1 cellular context compared by ENCODE assay signal in the genomic region with DNA sequence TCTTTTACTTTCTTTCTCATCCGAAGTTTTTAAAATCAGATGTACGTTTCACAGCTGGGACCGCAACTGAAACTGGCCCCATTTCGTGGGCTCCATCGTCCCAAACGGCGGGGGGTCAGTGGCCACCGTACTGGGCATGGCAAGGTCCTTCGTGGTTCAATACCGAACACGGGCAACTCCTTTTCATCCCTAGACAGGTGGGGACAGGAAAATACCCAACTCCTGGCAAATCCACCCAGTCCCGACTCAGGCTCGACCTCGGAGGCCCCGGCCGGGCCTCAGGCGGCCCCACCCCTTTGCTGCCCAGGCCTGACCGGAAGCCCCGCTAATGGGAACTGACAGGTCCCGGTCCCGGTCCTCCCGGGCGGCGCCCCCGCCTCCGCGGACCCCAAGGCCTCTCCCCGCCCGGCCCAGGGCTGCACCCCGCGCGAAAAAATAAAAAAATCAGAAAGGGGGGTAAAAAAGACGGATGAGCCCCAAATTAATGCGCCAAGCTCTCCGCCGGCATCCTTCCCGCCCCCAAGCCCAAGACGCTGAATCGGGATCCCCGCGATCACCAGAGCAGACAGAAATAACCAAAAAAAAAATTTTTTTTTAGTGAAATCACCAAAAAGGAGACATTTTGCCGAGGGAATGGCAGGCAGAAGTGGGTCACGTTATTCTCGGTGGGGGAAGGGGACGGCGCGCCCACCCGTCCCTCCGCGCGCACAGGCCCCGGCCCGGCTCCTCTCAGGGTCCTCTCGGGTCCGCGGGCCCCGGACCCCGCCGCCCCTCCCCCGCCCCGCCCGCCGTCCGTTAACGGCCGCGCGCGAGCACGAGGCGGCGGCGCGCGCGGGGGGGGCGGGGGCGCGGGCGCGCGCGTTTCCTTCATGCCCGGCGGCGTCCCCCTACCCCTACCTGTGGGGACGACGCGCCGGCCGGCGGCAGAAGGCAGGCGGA.
A peak's percentile ranks its signal among the peaks of the same experiment; 100 is the strongest.
TF ChIP-seq lines count a peak whose summit lies in the region.

No MANE protein-coding gene starts in this region.

TF ChIP-seq in HepG2, 621 proteins besides CTCF, POLR2A, EP300 and RAD21 (continued from another document and continues in another):
- TF ChIP-seq, protein P1, sequence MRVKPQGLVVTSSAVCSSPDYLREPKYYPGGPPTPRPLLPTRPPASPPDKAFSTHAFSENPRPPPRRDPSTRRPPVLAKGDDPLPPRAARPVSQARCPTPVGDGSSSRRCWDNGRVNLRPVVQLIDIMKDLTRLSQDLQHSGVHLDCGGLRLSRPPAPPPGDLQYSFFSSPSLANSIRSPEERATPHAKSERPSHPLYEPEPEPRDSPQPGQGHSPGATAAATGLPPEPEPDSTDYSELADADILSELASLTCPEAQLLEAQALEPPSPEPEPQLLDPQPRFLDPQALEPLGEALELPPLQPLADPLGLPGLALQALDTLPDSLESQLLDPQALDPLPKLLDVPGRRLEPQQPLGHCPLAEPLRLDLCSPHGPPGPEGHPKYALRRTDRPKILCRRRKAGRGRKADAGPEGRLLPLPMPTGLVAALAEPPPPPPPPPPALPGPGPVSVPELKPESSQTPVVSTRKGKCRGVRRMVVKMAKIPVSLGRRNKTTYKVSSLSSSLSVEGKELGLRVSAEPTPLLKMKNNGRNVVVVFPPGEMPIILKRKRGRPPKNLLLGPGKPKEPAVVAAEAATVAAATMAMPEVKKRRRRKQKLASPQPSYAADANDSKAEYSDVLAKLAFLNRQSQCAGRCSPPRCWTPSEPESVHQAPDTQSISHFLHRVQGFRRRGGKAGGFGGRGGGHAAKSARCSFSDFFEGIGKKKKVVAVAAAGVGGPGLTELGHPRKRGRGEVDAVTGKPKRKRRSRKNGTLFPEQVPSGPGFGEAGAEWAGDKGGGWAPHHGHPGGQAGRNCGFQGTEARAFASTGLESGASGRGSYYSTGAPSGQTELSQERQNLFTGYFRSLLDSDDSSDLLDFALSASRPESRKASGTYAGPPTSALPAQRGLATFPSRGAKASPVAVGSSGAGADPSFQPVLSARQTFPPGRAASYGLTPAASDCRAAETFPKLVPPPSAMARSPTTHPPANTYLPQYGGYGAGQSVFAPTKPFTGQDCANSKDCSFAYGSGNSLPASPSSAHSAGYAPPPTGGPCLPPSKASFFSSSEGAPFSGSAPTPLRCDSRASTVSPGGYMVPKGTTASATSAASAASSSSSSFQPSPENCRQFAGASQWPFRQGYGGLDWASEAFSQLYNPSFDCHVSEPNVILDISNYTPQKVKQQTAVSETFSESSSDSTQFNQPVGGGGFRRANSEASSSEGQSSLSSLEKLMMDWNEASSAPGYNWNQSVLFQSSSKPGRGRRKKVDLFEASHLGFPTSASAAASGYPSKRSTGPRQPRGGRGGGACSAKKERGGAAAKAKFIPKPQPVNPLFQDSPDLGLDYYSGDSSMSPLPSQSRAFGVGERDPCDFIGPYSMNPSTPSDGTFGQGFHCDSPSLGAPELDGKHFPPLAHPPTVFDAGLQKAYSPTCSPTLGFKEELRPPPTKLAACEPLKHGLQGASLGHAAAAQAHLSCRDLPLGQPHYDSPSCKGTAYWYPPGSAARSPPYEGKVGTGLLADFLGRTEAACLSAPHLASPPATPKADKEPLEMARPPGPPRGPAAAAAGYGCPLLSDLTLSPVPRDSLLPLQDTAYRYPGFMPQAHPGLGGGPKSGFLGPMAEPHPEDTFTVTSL (CRISPR knock-in tag; IDR thresholded peaks at IDR 0.05; ENCODE audit: borderline replicate concordance), result no peak
- no peak for TF ChIP-seq ZNF772 (CRISPR knock-in tag; IDR thresholded peaks at IDR 0.05)
- TF ChIP-seq, protein P2, sequence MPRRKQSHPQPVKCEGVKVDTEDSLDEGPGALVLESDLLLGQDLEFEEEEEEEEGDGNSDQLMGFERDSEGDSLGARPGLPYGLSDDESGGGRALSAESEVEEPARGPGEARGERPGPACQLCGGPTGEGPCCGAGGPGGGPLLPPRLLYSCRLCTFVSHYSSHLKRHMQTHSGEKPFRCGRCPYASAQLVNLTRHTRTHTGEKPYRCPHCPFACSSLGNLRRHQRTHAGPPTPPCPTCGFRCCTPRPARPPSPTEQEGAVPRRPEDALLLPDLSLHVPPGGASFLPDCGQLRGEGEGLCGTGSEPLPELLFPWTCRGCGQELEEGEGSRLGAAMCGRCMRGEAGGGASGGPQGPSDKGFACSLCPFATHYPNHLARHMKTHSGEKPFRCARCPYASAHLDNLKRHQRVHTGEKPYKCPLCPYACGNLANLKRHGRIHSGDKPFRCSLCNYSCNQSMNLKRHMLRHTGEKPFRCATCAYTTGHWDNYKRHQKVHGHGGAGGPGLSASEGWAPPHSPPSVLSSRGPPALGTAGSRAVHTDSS (CRISPR knock-in tag; conservative IDR thresholded peaks at IDR 0.05), result peak; percentile 29; the same call in 1 of the 2 replicates
- TF ChIP-seq SOX13 (IDR thresholded peaks at IDR 0.05), result no peak
- 0 out of 4 replicates have a peak, but pooled peaks of 1 of the 2 experiments have one; percentile 14 for TF ChIP-seq SOX13 (CRISPR knock-in tag; conservative IDR thresholded peaks at IDR 0.05 in 1 of 2, IDR thresholded peaks at IDR 0.05 in 1 of 2)
- no peak for TF ChIP-seq ZBTB1 (CRISPR knock-in tag; IDR thresholded peaks at IDR 0.05; ENCODE audit: borderline replicate concordance)
- no peak for TF ChIP-seq ZNF253 (CRISPR knock-in tag; IDR thresholded peaks at IDR 0.05; ENCODE audit: borderline replicate concordance)
- TF ChIP-seq, protein P3, sequence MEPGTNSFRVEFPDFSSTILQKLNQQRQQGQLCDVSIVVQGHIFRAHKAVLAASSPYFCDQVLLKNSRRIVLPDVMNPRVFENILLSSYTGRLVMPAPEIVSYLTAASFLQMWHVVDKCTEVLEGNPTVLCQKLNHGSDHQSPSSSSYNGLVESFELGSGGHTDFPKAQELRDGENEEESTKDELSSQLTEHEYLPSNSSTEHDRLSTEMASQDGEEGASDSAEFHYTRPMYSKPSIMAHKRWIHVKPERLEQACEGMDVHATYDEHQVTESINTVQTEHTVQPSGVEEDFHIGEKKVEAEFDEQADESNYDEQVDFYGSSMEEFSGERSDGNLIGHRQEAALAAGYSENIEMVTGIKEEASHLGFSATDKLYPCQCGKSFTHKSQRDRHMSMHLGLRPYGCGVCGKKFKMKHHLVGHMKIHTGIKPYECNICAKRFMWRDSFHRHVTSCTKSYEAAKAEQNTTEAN (CRISPR knock-in tag; conservative IDR thresholded peaks at IDR 0.05), result no peak
- no peak for TF ChIP-seq ZNF644 (CRISPR knock-in tag; IDR thresholded peaks at IDR 0.05; ENCODE audit: low read depth)
- TF ChIP-seq ZNF20 (CRISPR knock-in tag; IDR thresholded peaks at IDR 0.05), result no peak
- TF ChIP-seq, protein P4, sequence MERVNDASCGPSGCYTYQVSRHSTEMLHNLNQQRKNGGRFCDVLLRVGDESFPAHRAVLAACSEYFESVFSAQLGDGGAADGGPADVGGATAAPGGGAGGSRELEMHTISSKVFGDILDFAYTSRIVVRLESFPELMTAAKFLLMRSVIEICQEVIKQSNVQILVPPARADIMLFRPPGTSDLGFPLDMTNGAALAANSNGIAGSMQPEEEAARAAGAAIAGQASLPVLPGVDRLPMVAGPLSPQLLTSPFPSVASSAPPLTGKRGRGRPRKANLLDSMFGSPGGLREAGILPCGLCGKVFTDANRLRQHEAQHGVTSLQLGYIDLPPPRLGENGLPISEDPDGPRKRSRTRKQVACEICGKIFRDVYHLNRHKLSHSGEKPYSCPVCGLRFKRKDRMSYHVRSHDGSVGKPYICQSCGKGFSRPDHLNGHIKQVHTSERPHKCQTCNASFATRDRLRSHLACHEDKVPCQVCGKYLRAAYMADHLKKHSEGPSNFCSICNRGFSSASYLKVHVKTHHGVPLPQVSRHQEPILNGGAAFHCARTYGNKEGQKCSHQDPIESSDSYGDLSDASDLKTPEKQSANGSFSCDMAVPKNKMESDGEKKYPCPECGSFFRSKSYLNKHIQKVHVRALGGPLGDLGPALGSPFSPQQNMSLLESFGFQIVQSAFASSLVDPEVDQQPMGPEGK (CRISPR knock-in tag; IDR thresholded peaks at IDR 0.05), result peak; percentile 56
- TF ChIP-seq EHMT2 (IDR thresholded peaks at IDR 0.05; ENCODE audit: borderline replicate concordance, low read depth, low read length), result no peak
- TF ChIP-seq ZNF672 (CRISPR knock-in tag; IDR thresholded peaks at IDR 0.05), result no peak
- TF ChIP-seq ZMYM2 (CRISPR knock-in tag; IDR thresholded peaks at IDR 0.05), result no peak
- TF ChIP-seq IKZF1 (IDR thresholded peaks at IDR 0.05), result no peak
- TF ChIP-seq, protein P5, sequence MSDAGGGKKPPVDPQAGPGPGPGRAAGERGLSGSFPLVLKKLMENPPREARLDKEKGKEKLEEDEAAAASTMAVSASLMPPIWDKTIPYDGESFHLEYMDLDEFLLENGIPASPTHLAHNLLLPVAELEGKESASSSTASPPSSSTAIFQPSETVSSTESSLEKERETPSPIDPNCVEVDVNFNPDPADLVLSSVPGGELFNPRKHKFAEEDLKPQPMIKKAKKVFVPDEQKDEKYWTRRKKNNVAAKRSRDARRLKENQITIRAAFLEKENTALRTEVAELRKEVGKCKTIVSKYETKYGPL (CRISPR knock-in tag; IDR thresholded peaks at IDR 0.05), result peak; percentile 43; the same call in 1 of the 2 replicates
- peak; percentile 69 for TF ChIP-seq ELF3 (CRISPR knock-in tag; IDR thresholded peaks at IDR 0.05)
- peak; percentile 86 for TF ChIP-seq XRCC5 (optimal IDR thresholded peaks at IDR 0.05; ENCODE audit: low read length)
- TF ChIP-seq, protein P6, sequence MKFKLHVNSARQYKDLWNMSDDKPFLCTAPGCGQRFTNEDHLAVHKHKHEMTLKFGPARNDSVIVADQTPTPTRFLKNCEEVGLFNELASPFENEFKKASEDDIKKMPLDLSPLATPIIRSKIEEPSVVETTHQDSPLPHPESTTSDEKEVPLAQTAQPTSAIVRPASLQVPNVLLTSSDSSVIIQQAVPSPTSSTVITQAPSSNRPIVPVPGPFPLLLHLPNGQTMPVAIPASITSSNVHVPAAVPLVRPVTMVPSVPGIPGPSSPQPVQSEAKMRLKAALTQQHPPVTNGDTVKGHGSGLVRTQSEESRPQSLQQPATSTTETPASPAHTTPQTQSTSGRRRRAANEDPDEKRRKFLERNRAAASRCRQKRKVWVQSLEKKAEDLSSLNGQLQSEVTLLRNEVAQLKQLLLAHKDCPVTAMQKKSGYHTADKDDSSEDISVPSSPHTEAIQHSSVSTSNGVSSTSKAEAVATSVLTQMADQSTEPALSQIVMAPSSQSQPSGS (CRISPR knock-in tag; IDR thresholded peaks at IDR 0.05), result no peak
- no peak for TF ChIP-seq ZNF569 (CRISPR knock-in tag; IDR thresholded peaks at IDR 0.05; ENCODE audit: borderline replicate concordance)
- TF ChIP-seq PHF20 (CRISPR knock-in tag; IDR thresholded peaks at IDR 0.05), result peak; percentile 64
- TF ChIP-seq ZNF615 (CRISPR knock-in tag; IDR thresholded peaks at IDR 0.05; ENCODE audit: borderline replicate concordance), result peak; percentile 80
- no peak for TF ChIP-seq ZNF562 (CRISPR knock-in tag; IDR thresholded peaks at IDR 0.05; ENCODE audit: borderline replicate concordance)
- TF ChIP-seq KDM5A (IDR thresholded peaks at IDR 0.05; ENCODE audit: borderline replicate concordance, low read length), result peak; percentile 81
- no peak for TF ChIP-seq ZNF567 (CRISPR knock-in tag; IDR thresholded peaks at IDR 0.05; ENCODE audit: borderline replicate concordance)
- no peak for TF ChIP-seq FLYWCH1 (CRISPR knock-in tag; IDR thresholded peaks at IDR 0.05)
- peak; percentile 51 for TF ChIP-seq HNRNPLL (IDR thresholded peaks at IDR 0.05; ENCODE audit: low read depth, low read length, poor library complexity, severe bottlenecking)
- TF ChIP-seq, protein P7, sequence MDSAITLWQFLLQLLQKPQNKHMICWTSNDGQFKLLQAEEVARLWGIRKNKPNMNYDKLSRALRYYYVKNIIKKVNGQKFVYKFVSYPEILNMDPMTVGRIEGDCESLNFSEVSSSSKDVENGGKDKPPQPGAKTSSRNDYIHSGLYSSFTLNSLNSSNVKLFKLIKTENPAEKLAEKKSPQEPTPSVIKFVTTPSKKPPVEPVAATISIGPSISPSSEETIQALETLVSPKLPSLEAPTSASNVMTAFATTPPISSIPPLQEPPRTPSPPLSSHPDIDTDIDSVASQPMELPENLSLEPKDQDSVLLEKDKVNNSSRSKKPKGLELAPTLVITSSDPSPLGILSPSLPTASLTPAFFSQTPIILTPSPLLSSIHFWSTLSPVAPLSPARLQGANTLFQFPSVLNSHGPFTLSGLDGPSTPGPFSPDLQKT (CRISPR knock-in tag; IDR thresholded peaks at IDR 0.05; ENCODE audit: borderline replicate concordance), result no peak; the same call in 1 of the 2 replicates
- TF ChIP-seq, protein P8, sequence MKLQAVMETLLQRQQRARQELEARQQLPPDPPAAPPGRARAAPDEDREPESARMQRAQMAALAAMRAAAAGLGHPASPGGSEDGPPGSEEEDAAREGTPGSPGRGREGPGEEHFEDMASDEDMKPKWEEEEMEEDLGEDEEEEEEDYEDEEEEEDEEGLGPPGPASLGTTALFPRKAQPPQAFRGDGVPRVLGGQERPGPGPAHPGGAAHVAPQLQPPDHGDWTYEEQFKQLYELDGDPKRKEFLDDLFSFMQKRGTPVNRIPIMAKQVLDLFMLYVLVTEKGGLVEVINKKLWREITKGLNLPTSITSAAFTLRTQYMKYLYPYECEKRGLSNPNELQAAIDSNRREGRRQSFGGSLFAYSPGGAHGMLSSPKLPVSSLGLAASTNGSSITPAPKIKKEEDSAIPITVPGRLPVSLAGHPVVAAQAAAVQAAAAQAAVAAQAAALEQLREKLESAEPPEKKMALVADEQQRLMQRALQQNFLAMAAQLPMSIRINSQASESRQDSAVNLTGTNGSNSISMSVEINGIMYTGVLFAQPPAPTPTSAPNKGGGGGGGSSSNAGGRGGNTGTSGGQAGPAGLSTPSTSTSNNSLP (IDR thresholded peaks at IDR 0.05; ENCODE audit: low read depth, low read length), result no peak
- no peak for TF ChIP-seq ZNF780A (CRISPR knock-in tag; IDR thresholded peaks at IDR 0.05)
- TF ChIP-seq, protein P9, sequence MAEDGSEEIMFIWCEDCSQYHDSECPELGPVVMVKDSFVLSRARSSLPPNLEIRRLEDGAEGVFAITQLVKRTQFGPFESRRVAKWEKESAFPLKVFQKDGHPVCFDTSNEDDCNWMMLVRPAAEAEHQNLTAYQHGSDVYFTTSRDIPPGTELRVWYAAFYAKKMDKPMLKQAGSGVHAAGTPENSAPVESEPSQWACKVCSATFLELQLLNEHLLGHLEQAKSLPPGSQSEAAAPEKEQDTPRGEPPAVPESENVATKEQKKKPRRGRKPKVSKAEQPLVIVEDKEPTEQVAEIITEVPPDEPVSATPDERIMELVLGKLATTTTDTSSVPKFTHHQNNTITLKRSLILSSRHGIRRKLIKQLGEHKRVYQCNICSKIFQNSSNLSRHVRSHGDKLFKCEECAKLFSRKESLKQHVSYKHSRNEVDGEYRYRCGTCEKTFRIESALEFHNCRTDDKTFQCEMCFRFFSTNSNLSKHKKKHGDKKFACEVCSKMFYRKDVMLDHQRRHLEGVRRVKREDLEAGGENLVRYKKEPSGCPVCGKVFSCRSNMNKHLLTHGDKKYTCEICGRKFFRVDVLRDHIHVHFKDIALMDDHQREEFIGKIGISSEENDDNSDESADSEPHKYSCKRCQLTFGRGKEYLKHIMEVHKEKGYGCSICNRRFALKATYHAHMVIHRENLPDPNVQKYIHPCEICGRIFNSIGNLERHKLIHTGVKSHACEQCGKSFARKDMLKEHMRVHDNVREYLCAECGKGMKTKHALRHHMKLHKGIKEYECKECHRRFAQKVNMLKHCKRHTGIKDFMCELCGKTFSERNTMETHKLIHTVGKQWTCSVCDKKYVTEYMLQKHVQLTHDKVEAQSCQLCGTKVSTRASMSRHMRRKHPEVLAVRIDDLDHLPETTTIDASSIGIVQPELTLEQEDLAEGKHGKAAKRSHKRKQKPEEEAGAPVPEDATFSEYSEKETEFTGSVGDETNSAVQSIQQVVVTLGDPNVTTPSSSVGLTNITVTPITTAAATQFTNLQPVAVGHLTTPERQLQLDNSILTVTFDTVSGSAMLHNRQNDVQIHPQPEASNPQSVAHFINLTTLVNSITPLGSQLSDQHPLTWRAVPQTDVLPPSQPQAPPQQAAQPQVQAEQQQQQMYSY (CRISPR knock-in tag; IDR thresholded peaks at IDR 0.05), result 0 out of 2 replicates have a peak, but pooled peaks have one; percentile 31
